ENCODE assay signal across 1 cellular context in the genomic region with DNA sequence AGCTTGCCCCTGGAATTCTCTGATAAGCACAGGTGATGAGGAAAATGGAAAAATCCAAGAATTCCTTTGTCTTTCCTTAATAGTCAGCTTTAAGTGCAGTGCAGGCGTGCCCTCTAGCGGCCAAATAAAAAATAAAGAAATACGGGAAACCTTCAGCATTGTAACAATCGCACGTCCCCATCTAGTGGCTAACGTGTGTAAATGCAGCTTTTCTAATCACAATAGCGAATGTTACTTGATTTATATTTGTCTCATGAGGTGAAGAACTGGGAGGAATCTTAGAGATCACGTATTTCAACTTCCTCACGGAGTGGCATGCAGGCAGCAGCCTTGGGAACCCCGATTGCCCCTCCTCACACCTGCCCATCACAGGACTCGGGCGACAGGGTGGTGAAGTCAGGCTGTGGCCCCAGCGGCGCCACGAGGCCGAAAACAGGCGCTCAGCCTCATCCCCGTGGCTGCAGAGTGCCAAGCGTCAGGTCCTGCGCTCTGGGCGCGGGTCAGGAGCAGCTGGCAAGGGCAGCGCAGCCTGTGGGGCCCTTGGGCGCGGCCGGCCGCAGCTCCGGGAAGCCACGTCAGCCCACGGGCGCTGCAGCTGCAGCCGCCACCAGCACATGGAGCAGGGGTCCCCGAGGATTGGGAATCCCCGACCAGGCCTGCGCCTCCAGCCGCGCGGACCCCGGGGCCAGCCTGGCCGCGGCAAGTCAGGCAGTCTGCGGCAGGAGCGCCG.
TF ChIP-seq lines count a peak whose summit lies in the region.

No MANE protein-coding gene starts in this region.

TF ChIP-seq in H1, 55 proteins besides CTCF, POLR2A, EP300 and RAD21:
- TF ChIP-seq, protein P1, sequence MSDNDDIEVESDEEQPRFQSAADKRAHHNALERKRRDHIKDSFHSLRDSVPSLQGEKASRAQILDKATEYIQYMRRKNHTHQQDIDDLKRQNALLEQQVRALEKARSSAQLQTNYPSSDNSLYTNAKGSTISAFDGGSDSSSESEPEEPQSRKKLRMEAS (IDR thresholded peaks at IDR 0.05) = peak; percentile 79
- TF ChIP-seq E2F6 (IDR thresholded peaks at IDR 0.05) (peak; percentile 64; the same call in 1 of the 2 replicates), KDM5A (IDR thresholded peaks at IDR 0.05; ENCODE audit: low read length) (peak; percentile 53; the same call in 1 of the 2 replicates)
